ENCODE assay signal across 27 cellular contexts in genomic region chr3:126186271-126186670, GRCh38. TPM values are rescaled to one million over a fixed set of nuclear protein-coding genes. Genes with fewer than 3 reads are reported as not detected.
"Had no signal": no experiment of that assay in that cellular context is flagged by ENCODE, and none has a peak within 500 bp of the region (broad histone marks: within the 10 kb centered on the region; RNA-seq: fewer than 3 reads in every experiment).

No MANE protein-coding gene starts in this region.

- H3K27ac Mint-ChIP-seq: dendritic cell treated with granulocyte-macrophage colony-stimulating factor and Interleukin-4, amounts not matched to agents 40 ng/mL and 50 ng/mL, for 4 days; endodermal cell; immature natural killer cell; type B pancreatic cell had no signal

- DNase-seq: colonic mucosa; effector CD8-positive, alpha-beta T cell; endodermal cell; esophagus squamous epithelium; foreskin melanocyte; hypothalamus; immature natural killer cell; mesendoderm; midbrain; naive thymus-derived CD8-positive, alpha-beta T cell; stimulated activated CD4-positive, alpha-beta T cell treated with anti-CD3 and anti-CD28 coated beads, Interleukin-12 subunit alpha, Interleukin-12 subunit beta, amount 100 ng/mL, for 4 hours; stimulated activated CD4-positive, alpha-beta T cell treated with anti-CD3 and anti-CD28 coated beads, Interleukin-1b, Interleukin-23, amount 100 ng/mL, for 48 hours; stimulated activated CD4-positive, alpha-beta T cell treated with anti-CD3 and anti-CD28 coated beads, Interleukin-4, amount 100 ng/mL, for 1 hour; stimulated activated CD8-positive, alpha-beta memory T cell treated with anti-CD3 and anti-CD28 coated beads, Interleukin-4, amount 100 ng/mL, for 48 hours; stimulated activated naive CD4-positive, alpha-beta T cell treated with Interleukin-2 at 50 U/mL for 16 hours; stomach; tibial artery had no signal

- H3K4me1 ChIP-seq: colonic mucosa, parathyroid adenoma had no signal

- H3K4me3 ChIP-seq: colonic mucosa, esophagus squamous epithelium, smooth muscle cell, stomach, tibial artery had no signal

- H3K4me2 ChIP-seq: smooth muscle cell had no signal

- ATAC-seq: naive thymus-derived CD8-positive, alpha-beta T cell; sciatic nerve had no signal

- H3K9me3 Mint-ChIP-seq: central memory CD8-positive, alpha-beta T cell; dendritic cell treated with granulocyte-macrophage colony-stimulating factor and Interleukin-4, amounts not matched to agents 40 ng/mL and 50 ng/mL, for 4 days; immature natural killer cell; type B pancreatic cell had no signal

- H2AFZ ChIP-seq: parathyroid adenoma had no signal

- H3K27ac ChIP-seq: colonic mucosa, epithelial cell of prostate, esophagus squamous epithelium, parathyroid adenoma, stomach, tibial artery had no signal

- H3K36me3 ChIP-seq: colonic mucosa, esophagus squamous epithelium, stomach, tibial artery had no signal

- H3K27me3 ChIP-seq: colonic mucosa, tibial artery had no signal

- H3K36me3 Mint-ChIP-seq: immature natural killer cell; naive thymus-derived CD8-positive, alpha-beta T cell; type B pancreatic cell had no signal

- H3K4me1 Mint-ChIP-seq: central memory CD8-positive, alpha-beta T cell had no signal

- H3K9ac ChIP-seq: parathyroid adenoma had no signal

- H3K4me3 Mint-ChIP-seq: central memory CD8-positive, alpha-beta T cell; dendritic cell treated with granulocyte-macrophage colony-stimulating factor and Interleukin-4, amounts not matched to agents 40 ng/mL and 50 ng/mL, for 4 days; endodermal cell; immature natural killer cell; naive thymus-derived CD8-positive, alpha-beta T cell; neural crest cell; type B pancreatic cell had no signal

- H3K79me2 ChIP-seq: parathyroid adenoma had no signal

- H3K9me3 ChIP-seq: colonic mucosa, esophagus squamous epithelium, stomach, tibial artery had no signal

RNA-seq across cellular contexts. Expression of gene ALDH1L1, which starts 5.9 kb away (rescaled TPM):
- total RNA-seq: lung microvascular endothelial cell; myocyte; naive thymus-derived CD8-positive, alpha-beta T cell; smooth muscle cell had no signal
